In the genomic region with DNA sequence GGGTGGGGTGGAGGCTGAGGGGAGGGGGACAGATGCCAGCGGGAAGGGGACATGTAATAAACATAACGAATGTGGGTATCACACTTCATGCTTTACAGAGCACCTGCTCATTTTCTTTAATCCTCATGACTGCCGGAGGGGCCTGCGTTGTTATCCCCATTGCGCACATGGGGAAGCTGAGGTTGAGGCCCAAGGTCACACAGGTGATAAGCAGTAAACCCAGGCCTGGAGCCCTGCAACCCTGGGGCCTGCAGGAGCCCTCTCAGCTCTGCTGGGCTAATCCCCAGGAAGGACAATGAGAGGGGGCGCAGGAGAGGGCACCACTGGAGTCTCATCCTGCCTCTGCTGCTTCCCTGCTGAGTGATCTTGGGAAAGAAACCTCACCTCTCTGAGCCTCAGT, we compare ENCODE assay signal across 17 cellular contexts.
"Had no signal": no experiment of that assay in that cellular context is flagged by ENCODE, and none has a peak within 500 bp of the region (broad histone marks: within the 10 kb centered on the region; RNA-seq: fewer than 3 reads in every experiment).

No MANE protein-coding gene starts in this region.

- H3K4me2 ChIP-seq: PC-9, SK-N-SH had no signal

- ATAC-seq: activated CD8-positive, alpha-beta memory T cell treated with anti-CD3 and anti-CD28 coated beads, Interleukin-2, amount 10 ng/mL, durations not matched to agents 7 days and 5 days had no signal

- H3K4me1 ChIP-seq: breast epithelium had no signal

- H3K9me3 ChIP-seq: breast epithelium, SK-N-SH had no signal

- H3K36me3 ChIP-seq: breast epithelium had no signal

- H3K9me2 ChIP-seq: SK-N-SH had no signal

- H3K9ac ChIP-seq: SK-N-SH had no signal

- H3K4me3 ChIP-seq: breast epithelium, coronary artery, PC-9 had no signal

- DNase-seq: activated CD4-positive, alpha-beta T cell treated with anti-CD3 and anti-CD28 coated beads for 48 hours; activated CD4-positive, alpha-beta T cell treated with anti-CD3 and anti-CD28 coated beads, Interleukin-2, amount 50 U/mL, for 4 hours; activated CD4-positive, CD25-positive, alpha-beta regulatory T cell treated with anti-CD3 and anti-CD28 coated beads, Interleukin-2, amount 50 U/mL, for 72 hours; activated CD8-positive, alpha-beta memory T cell treated with anti-CD3 and anti-CD28 coated beads, Interleukin-2, amount 10 ng/mL, durations not matched to agents 7 days and 5 days; activated effector memory CD4-positive, alpha-beta T cell treated with Interleukin-2 at 50 U/mL for 16 hours; activated naive CD4-positive, alpha-beta T cell; activated T-cell treated with anti-CD3 and anti-CD28 coated beads, Interleukin-2, amount 50 U/mL, for 24 hours; aorta; central memory CD4-positive, alpha-beta T cell; Kasumi-1; NCI-H187 treated with DMSO at 0.1 percent for 48 hours; NCI-H226; PC-9; SK-N-SH; SW 1271 had no signal

- H3K27ac ChIP-seq: breast epithelium, coronary artery, PC-9 had no signal

- H2AFZ ChIP-seq: PC-9 had no signal
